Comparison of ENCODE assay signal across 1 cellular context in genomic region chr1:61114178-61114870, GRCh38.
TF ChIP-seq lines count a peak whose summit lies in the region.

No MANE protein-coding gene starts in this region.

TF ChIP-seq in A549, 52 proteins besides CTCF, POLR2A, EP300 and RAD21 (continued from another document):
- TF ChIP-seq REST (IDR thresholded peaks at IDR 0.05), result no peak
- TF ChIP-seq HDAC2 (IDR thresholded peaks at IDR 0.05), result no peak
- TF ChIP-seq FOSL2 (IDR thresholded peaks at IDR 0.05), result no peak
- no peak for TF ChIP-seq FOSL2 (CRISPR knock-in tag; IDR thresholded peaks at IDR 0.05)
- no peak for TF ChIP-seq JUN (IDR thresholded peaks at IDR 0.05)
- TF ChIP-seq HES2 (IDR thresholded peaks at IDR 0.05), result no peak
- no peak for TF ChIP-seq MYC (IDR thresholded peaks at IDR 0.05; ENCODE audit: borderline replicate concordance, low read length)
